18 cellular contexts compared by ENCODE assay signal in genomic region chr22:16915711-16916110, GRCh38.
DNase-seq lines count a peak whose midpoint lies in the region; ATAC-seq and TF ChIP-seq lines count a peak whose summit lies in the region.
"Had no signal": no experiment of that assay in that cellular context is flagged by ENCODE, and none has a peak within 500 bp of the region (broad histone marks: within the 10 kb centered on the region; RNA-seq: fewer than 3 reads in every experiment).

No MANE protein-coding gene starts in this region.

- no peak for TF ChIP-seq POLR2A in breast epithelium (IDR thresholded peaks at IDR 0.05)

- no peak overlapping the region for H3K27ac ChIP-seq in breast epithelium
- no peak overlapping the region for H3K27ac ChIP-seq in MM.1S (ENCODE audit: low read length)
- H3K27ac ChIP-seq in mammary epithelial cell (ENCODE audit: insufficient read depth, low read depth, low read length) = no peak overlapping the region
- H3K27ac ChIP-seq: colonic mucosa, gastroesophageal sphincter, thoracic aorta had no signal

- no peaks in the 10 kb centered on the region for H3K36me3 Mint-ChIP-seq in MCF 10A (ENCODE audit: insufficient read depth, unreplicated experiment)
- H3K36me3 Mint-ChIP-seq in stimulated activated memory B cell treated with anti-CD40 and anti-IgM and Interleukin-4, amounts not matched to agents 10 μg/mL and 1 μg/mL and 100 μg/mL, for 72 hours = no peaks in the 10 kb centered on the region
- H3K36me3 Mint-ChIP-seq: IgD-negative memory B cell, T-cell had no signal

- no peak overlapping the region for H3K9ac ChIP-seq in MM.1S (ENCODE audit: low read length)
- no peak overlapping the region for H3K9ac ChIP-seq in mammary epithelial cell (ENCODE audit: insufficient read depth, low read length)

- TF ChIP-seq CTCF in MCF 10A (IDR thresholded peaks at IDR 0.05; ENCODE audit: unreplicated experiment) (no peak), breast epithelium (IDR thresholded peaks at IDR 0.05) (no peak), MM.1S (IDR thresholded peaks at IDR 0.05; ENCODE audit: low read length) (no peak), mammary epithelial cell (conservative IDR thresholded peaks at IDR 0.05 in 1 of 2, IDR thresholded peaks at IDR 0.05 in 1 of 2; ENCODE audit: extremely low read depth in 1 of 2, insufficient read depth in 1 of 2, low read depth in 1 of 2, low read length in 2 of 2) (no peak)

- ATAC-seq in HG03378 (IDR thresholded peaks at IDR 0.05; ENCODE audit: unreplicated experiment) = no peak
- no peak for ATAC-seq in stimulated activated memory B cell treated with anti-CD40 and anti-IgM and Interleukin-4, amounts not matched to agents 10 μg/mL and 1 μg/mL and 100 μg/mL, for 72 hours
- ATAC-seq: gastroesophageal sphincter, left ventricle myocardium superior, T-cell had no signal

- H3K9me3 Mint-ChIP-seq in MCF 10A (ENCODE audit: unreplicated experiment) = no peaks in the 10 kb centered on the region
- no peaks in the 10 kb centered on the region for H3K9me3 Mint-ChIP-seq in stimulated activated memory B cell treated with anti-CD40 and anti-IgM and Interleukin-4, amounts not matched to agents 10 μg/mL and 1 μg/mL and 100 μg/mL, for 72 hours
- H3K9me3 Mint-ChIP-seq: activated naive CD4-positive, alpha-beta T cell treated with anti-CD3 and anti-CD28 coated beads for 36 hours; IgD-negative memory B cell; T-cell had no signal

- no peak overlapping the region for H2AFZ ChIP-seq in MM.1S (ENCODE audit: low read length)
- no peak overlapping the region for H2AFZ ChIP-seq in mammary epithelial cell (ENCODE audit: low read depth, low read length)

- CTCF ChIA-PET in MCF 10A (lab: Yijun Ruan, JAX) = interaction anchor here (1.3 to 4.5 kb wide), 5 partner anchors 12 to 594 kb away, joined by 3 to 107 read pairs (median 18); no protein-coding TSS in a partner anchor
- CTCF ChIA-PET in mammary epithelial cell (lab: Charles Lee; ENCODE audit: low non-redundant PET) = no interaction called here

- H4K20me1 ChIP-seq in MM.1S (ENCODE audit: insufficient read depth, low read length) (no peaks in the 10 kb centered on the region), mammary epithelial cell (ENCODE audit: insufficient read depth, low read length) (no peaks in the 10 kb centered on the region)

- H3K4me2 ChIP-seq in MM.1S (ENCODE audit: low read depth, low read length) = no peak overlapping the region
- no peak overlapping the region for H3K4me2 ChIP-seq in mammary epithelial cell (ENCODE audit: insufficient read depth, low read depth, low read length)

- H3K79me2 ChIP-seq in MM.1S (ENCODE audit: low read length) (no peaks in the 10 kb centered on the region), mammary epithelial cell (ENCODE audit: insufficient read depth, low read length) (no peaks in the 10 kb centered on the region)

- H3K9me2 ChIP-seq in MM.1S (replicated peaks; ENCODE audit: insufficient read depth, low read length) = no peaks in the 10 kb centered on the region

- POLR2A ChIA-PET in MCF 10A (lab: Yijun Ruan, JAX) = interaction anchor here (2.1 kb wide), 1 partner anchor 143 kb away, joined by 8 read pairs; no protein-coding TSS in a partner anchor

- peaks cover 7% of the 10 kb centered on the region for H3K4me1 Mint-ChIP-seq in MCF 10A (ENCODE audit: insufficient read depth, unreplicated experiment)
- peaks cover 25% of the 10 kb centered on the region for H3K4me1 Mint-ChIP-seq in stimulated activated memory B cell treated with anti-CD40 and anti-IgM and Interleukin-4, amounts not matched to agents 10 μg/mL and 1 μg/mL and 100 μg/mL, for 72 hours

- H3K27me3 ChIP-seq in breast epithelium (no peaks in the 10 kb centered on the region), MM.1S (replicated peaks; ENCODE audit: insufficient read depth, low read length) (no peaks in the 10 kb centered on the region), mammary epithelial cell (ENCODE audit: insufficient read depth, low read length) (no peaks in the 10 kb centered on the region)
- H3K27me3 ChIP-seq: colonic mucosa had no signal

- in situ Hi-C loops in mammary epithelial cell (cut with MboI; ENCODE audit: low sequenced_read_pairs in 2 of 2) = loop anchor here (5.0 to 25.0 kb wide), 2 partner anchors 142 to 247 kb away; partner anchors contain the start of gene HDHD5 (in 1 of the 2)

- H3K4me3 ChIP-seq in breast epithelium (no peak overlapping the region), MM.1S (ENCODE audit: low read length) (no peak overlapping the region), mammary epithelial cell (replicated peaks in 1 of 3; ENCODE audit: insufficient read depth in 1 of 3, low read depth in 2 of 3, low read length in 3 of 3) (no peak overlapping the region)
- H3K4me3 ChIP-seq: colonic mucosa, gastroesophageal sphincter, thoracic aorta had no signal

- H3K27ac Mint-ChIP-seq in MCF 10A (ENCODE audit: low read depth, unreplicated experiment) = no peak overlapping the region
- no peak overlapping the region for H3K27ac Mint-ChIP-seq in stimulated activated memory B cell treated with anti-CD40 and anti-IgM and Interleukin-4, amounts not matched to agents 10 μg/mL and 1 μg/mL and 100 μg/mL, for 72 hours
- H3K27ac Mint-ChIP-seq: activated naive CD4-positive, alpha-beta T cell treated with anti-CD3 and anti-CD28 coated beads for 36 hours; T-cell had no signal

- intact Hi-C loops in MCF 10A (cut with micrococcal nuclease) = loop anchor here (5.0 kb wide), 1 partner anchor 257 kb away; no protein-coding TSS in a partner anchor
- intact Hi-C loops in breast epithelium (cut with DNase I; ENCODE audit: low total_unique reads) = no loop called here
- intact Hi-C loops in mammary epithelial cell (cut with micrococcal nuclease) = loop anchor here (5.0 kb wide), 1 partner anchor 257 kb away; no protein-coding TSS in a partner anchor

- H3K9me3 ChIP-seq in breast epithelium = no peaks in the 10 kb centered on the region
- H3K9me3 ChIP-seq in MM.1S (replicated peaks; ENCODE audit: insufficient read depth, low read length) = no peaks in the 10 kb centered on the region
- no peaks in the 10 kb centered on the region for H3K9me3 ChIP-seq in mammary epithelial cell (replicated peaks; ENCODE audit: insufficient read depth, low read length)
- H3K9me3 ChIP-seq: Caco-2, colonic mucosa, gastroesophageal sphincter, thoracic aorta had no signal

- H3K36me3 ChIP-seq in breast epithelium (no peaks in the 10 kb centered on the region), MM.1S (replicated peaks; ENCODE audit: insufficient read depth, low read length) (no peaks in the 10 kb centered on the region), mammary epithelial cell (ENCODE audit: insufficient read depth, low read length) (no peaks in the 10 kb centered on the region)
- H3K36me3 ChIP-seq: colonic mucosa, gastroesophageal sphincter, thoracic aorta had no signal

- no peak overlapping the region for H3K4me3 Mint-ChIP-seq in MCF 10A (ENCODE audit: unreplicated experiment)
- H3K4me3 Mint-ChIP-seq in stimulated activated memory B cell treated with anti-CD40 and anti-IgM and Interleukin-4, amounts not matched to agents 10 μg/mL and 1 μg/mL and 100 μg/mL, for 72 hours = no peak overlapping the region
- H3K4me3 Mint-ChIP-seq: activated naive CD4-positive, alpha-beta T cell treated with anti-CD3 and anti-CD28 coated beads for 36 hours; IgD-negative memory B cell; T-cell had no signal

- H3K27me3 Mint-ChIP-seq in MCF 10A (ENCODE audit: insufficient read depth, unreplicated experiment) = no peaks in the 10 kb centered on the region
- H3K27me3 Mint-ChIP-seq in stimulated activated memory B cell treated with anti-CD40 and anti-IgM and Interleukin-4, amounts not matched to agents 10 μg/mL and 1 μg/mL and 100 μg/mL, for 72 hours = peaks cover 25% of the 10 kb centered on the region

- no TSS peak for BruUV-seq in MCF 10A (replicated peaks; lab: Mats Ljungman, UMichigan)
- BruUV-seq in mammary epithelial cell (replicated peaks; lab: Mats Ljungman, UMichigan) = no TSS peak

- WGBS in mammary epithelial cell (ENCODE audit: low coverage, missing lambda C conversion rate) = 71% methylated on average over 2 of the region's 2 CpGs

- no peaks in the 10 kb centered on the region for H3F3A ChIP-seq in MM.1S (ENCODE audit: insufficient read depth, low read length)

- DNase-seq in MCF 10A (ENCODE audit: unreplicated experiment) (peak; percentile 21), breast epithelium (ENCODE audit: low spot score in 2 of 2) (no peak), MM.1S (peak; percentile 31), mammary epithelial cell (peak; percentile 60), stromal cell of bone marrow (ENCODE audit: low read depth) (peak; percentile 12)
- no peak for DNase-seq in activated effector memory CD4-positive, alpha-beta T cell treated with Interleukin-2 at 50 U/mL for 16 hours
- DNase-seq: activated CD8-positive, alpha-beta memory T cell treated with anti-CD3 and anti-CD28 coated beads, Interleukin-2, amount 50 U/mL, for 4 hours; activated naive CD4-positive, alpha-beta T cell treated with anti-CD3 and anti-CD28 coated beads for 36 hours; Caco-2; colonic mucosa; left ventricle myocardium superior; NCI-H774; T-cell had no signal

- H3K4me1 ChIP-seq in breast epithelium (no peaks in the 10 kb centered on the region), MM.1S (ENCODE audit: low read length) (0 out of 2 replicates have a peak, but pooled peaks cover 5% of the 10 kb centered on the region), mammary epithelial cell (ENCODE audit: insufficient read depth, low read length) (no peaks in the 10 kb centered on the region)
- H3K4me1 ChIP-seq: Caco-2, colonic mucosa, gastroesophageal sphincter had no signal

- dilution Hi-C loops in mammary epithelial cell (cut with HindIII; ENCODE audit: low sequenced_read_pairs) = no loop called here

Comparison
In these comparisons a context has a peak if more than half of its experiments do, and no peak if none do; other contexts are left out.
1. DNase-seq: peak in MCF 10A (single experiment), MM.1S (single experiment), mammary epithelial cell (single experiment) and stromal cell of bone marrow (single experiment); none in breast epithelium (0 of 2) and activated effector memory CD4-positive, alpha-beta T cell treated with Interleukin-2 at 50 U/mL for 16 hours (single experiment).